In genomic region chr10:63208981-63209380, GRCh38 we compare ENCODE assay signal across 15 cellular contexts.
DNase-seq lines count a peak whose midpoint lies in the region; ATAC-seq, FAIRE-seq and TF ChIP-seq lines count a peak whose summit lies in the region.
"Had no signal": no experiment of that assay in that cellular context is flagged by ENCODE, and none has a peak within 500 bp of the region (broad histone marks: within the 10 kb centered on the region; RNA-seq: fewer than 3 reads in every experiment).

No MANE protein-coding gene starts in this region.

- no peak overlapping the region for H3K9ac ChIP-seq in fibroblast of lung (ENCODE audit: insufficient read depth, low read length)

- H2AFZ ChIP-seq in fibroblast of lung (ENCODE audit: low read length) = no peak overlapping the region

- no peak overlapping the region for H3K4me3 ChIP-seq in SJCRH30
- H3K4me3 ChIP-seq in fibroblast of lung (replicated peaks in 1 of 4; ENCODE audit: control extremely low read depth in 1 of 4, insufficient read depth in 1 of 4, low read depth in 3 of 4, low read length in 4 of 4) = no peak overlapping the region
- no peak overlapping the region for H3K4me3 ChIP-seq in sigmoid colon

- no peak for TF ChIP-seq CTCF in fibroblast of lung (conservative IDR thresholded peaks at IDR 0.05 in 1 of 2, IDR thresholded peaks at IDR 0.05 in 1 of 2; ENCODE audit: low read depth in 1 of 2, low read length in 2 of 2)
- TF ChIP-seq CTCF in osteocyte (IDR thresholded peaks at IDR 0.05) = no peak
- TF ChIP-seq CTCF in sigmoid colon (IDR thresholded peaks at IDR 0.05) = no peak

- H3K79me2 ChIP-seq in fibroblast of lung (ENCODE audit: control insufficient read depth, insufficient read depth, low read length) = peaks cover 63% of the 10 kb centered on the region

- H3K4me1 Mint-ChIP-seq in osteocyte (ENCODE audit: unreplicated experiment) = peaks cover 55% of the 10 kb centered on the region

- no peak for ATAC-seq in GM19467 (IDR thresholded peaks at IDR 0.05; ENCODE audit: unreplicated experiment)
- ATAC-seq: activated naive CD8-positive, alpha-beta T cell treated with anti-CD3 and anti-CD28 coated beads, Interleukin-2, amount 50 U/mL, for 24 hours; stimulated activated naive CD8-positive, alpha-beta T cell treated with anti-CD3 and anti-CD28 coated beads, Interleukin-15, amount 100 ng/mL, for 72 hours had no signal

- TF ChIP-seq POLR2A in H54 (IDR thresholded peaks at IDR 0.05; ENCODE audit: low read depth, low read length) (no peak), sigmoid colon (IDR thresholded peaks at IDR 0.05) (no peak)

- peak overlapping the region; percentile 72 for H3K27ac Mint-ChIP-seq in osteocyte (ENCODE audit: unreplicated experiment)
- H3K27ac Mint-ChIP-seq: activated naive CD8-positive, alpha-beta T cell treated with anti-CD3 and anti-CD28 coated beads, Interleukin-2, amount 50 U/mL, for 24 hours had no signal

- H3K4me1 ChIP-seq in SJCRH30 (peaks cover 6% of the 10 kb centered on the region), fibroblast of lung (ENCODE audit: control insufficient read depth, extremely low read depth, insufficient read depth, low read length) (peaks cover 29% of the 10 kb centered on the region), sigmoid colon (peaks cover 0 to 70% (median 49%) of the 10 kb centered on the region in 4 donors)

- H3K9me3 Mint-ChIP-seq in osteocyte (ENCODE audit: unreplicated experiment) = no peaks in the 10 kb centered on the region
- H3K9me3 Mint-ChIP-seq: stimulated activated naive CD8-positive, alpha-beta T cell treated with anti-CD3 and anti-CD28 coated beads, Interleukin-15, amount 100 ng/mL, for 72 hours had no signal

- H3K27ac ChIP-seq in SJCRH30 (no peak overlapping the region), fibroblast of lung (ENCODE audit: insufficient read depth, low read length) (peak overlapping the region; percentile 14), sigmoid colon (no peak overlapping the region)

- WGBS in sigmoid colon, 2 donors = 85 to 89% methylated on average over 2 of the region's 2 CpGs

- H3K36me3 Mint-ChIP-seq in osteocyte (ENCODE audit: unreplicated experiment) = peaks cover 52% of the 10 kb centered on the region

- peak overlapping the region; percentile 38 for H3K4me3 Mint-ChIP-seq in osteocyte (ENCODE audit: unreplicated experiment)
- H3K4me3 Mint-ChIP-seq: activated naive CD8-positive, alpha-beta T cell treated with anti-CD3 and anti-CD28 coated beads, Interleukin-2, amount 50 U/mL, for 24 hours; stimulated activated naive CD8-positive, alpha-beta T cell treated with anti-CD3 and anti-CD28 coated beads, Interleukin-15, amount 100 ng/mL, for 72 hours had no signal

- no peaks in the 10 kb centered on the region for H3K9me3 ChIP-seq in SJCRH30 (replicated peaks)
- H3K9me3 ChIP-seq in fibroblast of lung (ENCODE audit: control insufficient read depth, insufficient read depth, low read depth, low read length) = no peaks in the 10 kb centered on the region
- no peaks in the 10 kb centered on the region for H3K9me3 ChIP-seq in sigmoid colon

- peak; percentile 15 for FAIRE-seq in H54 (lab: Jason Lieb, UNC)
- FAIRE-seq: kidney had no signal

- H3K4me2 ChIP-seq in fibroblast of lung (ENCODE audit: extremely low read depth, insufficient read depth, low read length) = peak overlapping the region; percentile 40

- DNase-seq in H54 (ENCODE audit: insufficient read length, low spot score) = no peak
- peak; percentile 29 to 50 for DNase-seq in SJCRH30
- peak; percentile 51 to 72 for DNase-seq in fibroblast of lung (ENCODE audit: low read depth in 2 of 2)
- DNase-seq in osteocyte (ENCODE audit: extremely low spot score, unreplicated experiment) = no peak
- no peak for DNase-seq in sigmoid colon
- DNase-seq in SIG-M5 treated with dmso at 0.1 percent for 504 hours (lab: John Stamatoyannopoulos, UW; ENCODE audit: unreplicated experiment) = no peak
- DNase-seq: activated CD4-positive, alpha-beta T cell treated with anti-CD3 and anti-CD28 coated beads for 4 hours; activated naive CD8-positive, alpha-beta T cell treated with anti-CD3 and anti-CD28 coated beads, Interleukin-2, amount 50 U/mL, for 24 hours; kidney; NCI-H1417 treated with DMSO at 0.1 percent for 48 hours; NCI-H774; occipital lobe; stimulated activated CD4-positive, alpha-beta T cell treated with anti-CD3 and anti-CD28 coated beads, Interleukin-2, amount 100 ng/mL, for 48 hours; stimulated activated naive CD8-positive, alpha-beta T cell treated with anti-CD3 and anti-CD28 coated beads, Interleukin-15, amount 100 ng/mL, for 72 hours had no signal

- intact Hi-C loops in sigmoid colon (cut with DNase I) = loop anchor here (5.0 kb wide), 3 partner anchors 42 to 503 kb away; no protein-coding TSS in a partner anchor

- no peaks in the 10 kb centered on the region for H3K27me3 Mint-ChIP-seq in osteocyte (ENCODE audit: unreplicated experiment)
- H3K27me3 Mint-ChIP-seq: activated naive CD8-positive, alpha-beta T cell treated with anti-CD3 and anti-CD28 coated beads, Interleukin-2, amount 50 U/mL, for 24 hours; stimulated activated naive CD8-positive, alpha-beta T cell treated with anti-CD3 and anti-CD28 coated beads, Interleukin-15, amount 100 ng/mL, for 72 hours had no signal

- TF ChIP-seq EP300 in sigmoid colon (IDR thresholded peaks at IDR 0.05) = no peak

- peaks cover 2% of the 10 kb centered on the region for H4K20me1 ChIP-seq in fibroblast of lung (ENCODE audit: control insufficient read depth, extremely low read depth, insufficient read depth, low read length)

- H3K27me3 ChIP-seq in SJCRH30 (no peaks in the 10 kb centered on the region), fibroblast of lung (ENCODE audit: control insufficient read depth, insufficient read depth, low read length) (no peaks in the 10 kb centered on the region), sigmoid colon (no peaks in the 10 kb centered on the region)

- peaks cover 81% of the 10 kb centered on the region for H3K36me3 ChIP-seq in SJCRH30
- H3K36me3 ChIP-seq in fibroblast of lung (ENCODE audit: control insufficient read depth, insufficient read depth, low read length) = peaks cover 9% of the 10 kb centered on the region
- H3K36me3 ChIP-seq in sigmoid colon = peaks cover 0 to 15% (median 7%) of the 10 kb centered on the region in 4 donors

Comparison
In these comparisons a context has a peak if more than half of its experiments do, and no peak if none do; other contexts are left out.
1. DNase-seq: peak in SJCRH30 (2 of 2) and fibroblast of lung (2 of 2); none in H54 (single experiment), osteocyte (single experiment), sigmoid colon (single experiment) and SIG-M5 treated with dmso at 0.1 percent for 504 hours (single experiment).